In genomic region chrX:69613946-69614345, GRCh38 we compare ENCODE assay signal across 1 cellular context.
A peak's percentile ranks its signal among the peaks of the same experiment; 100 is the strongest.
TF ChIP-seq lines count a peak whose summit lies in the region.

No MANE protein-coding gene starts in this region.

TF ChIP-seq in HepG2, 621 proteins besides CTCF, POLR2A, EP300 and RAD21 (continued from another document and continues in another):
- TF ChIP-seq ZNF512B (CRISPR knock-in tag; IDR thresholded peaks at IDR 0.05; ENCODE audit: borderline replicate concordance), result no peak
- no peak for TF ChIP-seq SMARCE1 (IDR thresholded peaks at IDR 0.05; ENCODE audit: borderline replicate concordance)
- TF ChIP-seq ZNF782 (CRISPR knock-in tag; IDR thresholded peaks at IDR 0.05; ENCODE audit: borderline replicate concordance), result no peak
- no peak for TF ChIP-seq NR2F2 (IDR thresholded peaks at IDR 0.05; ENCODE audit: borderline replicate concordance, low read depth)
- peak; percentile 55; the same call in 1 of the 2 replicates for TF ChIP-seq ELF3 (CRISPR knock-in tag; IDR thresholded peaks at IDR 0.05)
- no peak for TF ChIP-seq SRSF9 (IDR thresholded peaks at IDR 0.05; ENCODE audit: borderline replicate concordance, insufficient read depth, low read depth, low read length, poor library complexity, severe bottlenecking)
- TF ChIP-seq POLR2AphosphoS5 (IDR thresholded peaks at IDR 0.05; ENCODE audit: low read depth, low read length), result no peak
- no peak for TF ChIP-seq ZFP82 (CRISPR knock-in tag; IDR thresholded peaks at IDR 0.05; ENCODE audit: borderline replicate concordance)
- TF ChIP-seq CREM (IDR thresholded peaks at IDR 0.05), result no peak
- TF ChIP-seq CREM (CRISPR knock-in tag; IDR thresholded peaks at IDR 0.05), result no peak
- peak; percentile 15; the same call in 1 of the 2 replicates for TF ChIP-seq MAX (IDR thresholded peaks at IDR 0.05)
- TF ChIP-seq ZNF331 (CRISPR knock-in tag; IDR thresholded peaks at IDR 0.05), result no peak
- TF ChIP-seq IRX3 (CRISPR knock-in tag; IDR thresholded peaks at IDR 0.05; ENCODE audit: borderline replicate concordance, low read depth), result no peak
- no peak for TF ChIP-seq RBFOX2 (IDR thresholded peaks at IDR 0.05; ENCODE audit: low read depth, low read length)
- TF ChIP-seq HDAC2 (CRISPR knock-in tag; IDR thresholded peaks at IDR 0.05), result peak; percentile 44; the same call in 1 of the 2 replicates
- TF ChIP-seq ZNF703 (CRISPR knock-in tag; IDR thresholded peaks at IDR 0.05; ENCODE audit: borderline replicate concordance), result no peak
- no peak for TF ChIP-seq ZNF605 (CRISPR knock-in tag; IDR thresholded peaks at IDR 0.05)
- no peak for TF ChIP-seq SSRP1 (CRISPR knock-in tag; IDR thresholded peaks at IDR 0.05)
- no peak for TF ChIP-seq PTBP1 (IDR thresholded peaks at IDR 0.05; ENCODE audit: low read depth, low read length, poor library complexity, severe bottlenecking)
- TF ChIP-seq HNRNPK (IDR thresholded peaks at IDR 0.05; ENCODE audit: low read depth, low read length, poor library complexity, severe bottlenecking), result no peak
- TF ChIP-seq LCORL (IDR thresholded peaks at IDR 0.05), result no peak
- TF ChIP-seq LCORL (CRISPR knock-in tag; IDR thresholded peaks at IDR 0.05), result 0 out of 2 replicates have a peak, but pooled peaks have one; percentile 19
- peak; percentile 39 for TF ChIP-seq ARID5B (CRISPR knock-in tag; IDR thresholded peaks at IDR 0.05)
- no peak for TF ChIP-seq HHEX (CRISPR knock-in tag; IDR thresholded peaks at IDR 0.05)
- no peak for TF ChIP-seq IRF1 (CRISPR knock-in tag; IDR thresholded peaks at IDR 0.05; ENCODE audit: low read depth)
- TF ChIP-seq ZNF883 (CRISPR knock-in tag; IDR thresholded peaks at IDR 0.05; ENCODE audit: not compliant biosample characterization), result no peak
- no peak for TF ChIP-seq AHR (CRISPR knock-in tag; IDR thresholded peaks at IDR 0.05)
- TF ChIP-seq ZNF468 (CRISPR knock-in tag; IDR thresholded peaks at IDR 0.05), result no peak
- no peak for TF ChIP-seq MLX (CRISPR knock-in tag; IDR thresholded peaks at IDR 0.05)
- no peak for TF ChIP-seq ZNF670 (CRISPR knock-in tag; IDR thresholded peaks at IDR 0.05; ENCODE audit: borderline replicate concordance)
- TF ChIP-seq HMG20A (CRISPR knock-in tag; IDR thresholded peaks at IDR 0.05; ENCODE audit: borderline replicate concordance), result 0 out of 2 replicates have a peak, but pooled peaks have one; percentile 34
- TF ChIP-seq KLF12 (CRISPR knock-in tag; IDR thresholded peaks at IDR 0.05; ENCODE audit: borderline replicate concordance), result no peak
- TF ChIP-seq ZFP36 (IDR thresholded peaks at IDR 0.05; ENCODE audit: borderline replicate concordance, low read depth, low read length, partially characterized antibody), result no peak
- no peak for TF ChIP-seq PAX8 (CRISPR knock-in tag; IDR thresholded peaks at IDR 0.05; ENCODE audit: borderline replicate concordance)
- no peak for TF ChIP-seq SNRNP70 (IDR thresholded peaks at IDR 0.05; ENCODE audit: low read depth, low read length)
- TF ChIP-seq FOXA3 (CRISPR knock-in tag; IDR thresholded peaks at IDR 0.05), result peak; percentile 81
- no peak for TF ChIP-seq KLF9 (CRISPR knock-in tag; IDR thresholded peaks at IDR 0.05; ENCODE audit: low read depth)
- TF ChIP-seq HOXA3 (CRISPR knock-in tag; IDR thresholded peaks at IDR 0.05), result no peak
- TF ChIP-seq FOXM1 (CRISPR knock-in tag; IDR thresholded peaks at IDR 0.05), result no peak
- no peak for TF ChIP-seq NFAT5 (CRISPR knock-in tag; IDR thresholded peaks at IDR 0.05)
- no peak for TF ChIP-seq PHF20 (CRISPR knock-in tag; IDR thresholded peaks at IDR 0.05)
- TF ChIP-seq TFE3 (CRISPR knock-in tag; IDR thresholded peaks at IDR 0.05), result no peak
- no peak for TF ChIP-seq HMGXB3 (CRISPR knock-in tag; IDR thresholded peaks at IDR 0.05; ENCODE audit: borderline replicate concordance)
